In the genomic region with DNA sequence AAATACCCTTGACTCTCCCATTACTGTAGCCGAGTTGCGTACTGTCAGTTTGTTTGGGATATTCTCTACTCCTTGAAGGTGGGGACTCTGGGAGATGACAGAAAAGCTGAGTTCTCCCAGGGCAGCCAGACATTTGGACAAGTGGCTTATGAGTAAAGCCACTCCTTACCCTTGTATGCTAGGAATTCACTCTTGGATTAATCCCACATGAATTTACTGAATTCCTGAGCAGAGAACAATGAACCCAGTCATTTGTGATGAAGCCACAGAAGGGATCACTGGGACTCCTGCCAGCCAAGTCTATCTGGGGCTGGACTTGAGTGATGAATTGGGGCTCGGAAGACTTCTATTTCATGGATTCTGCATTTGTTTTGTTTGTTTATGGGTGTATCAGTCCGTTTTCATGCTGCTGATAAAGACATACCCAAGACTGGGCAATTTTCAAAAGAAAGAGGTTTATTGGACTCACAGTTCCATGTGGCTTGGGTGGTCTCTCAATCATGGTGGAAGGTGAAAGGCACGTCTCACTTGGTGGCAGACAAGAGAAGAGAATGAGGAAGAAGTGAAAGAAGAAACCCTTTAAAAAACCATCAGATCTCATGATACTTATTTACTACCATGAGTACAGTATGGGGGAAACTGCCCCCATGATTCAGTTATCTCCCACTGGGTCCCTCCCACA, we compare ENCODE assay signal across 1 cellular context.
TF ChIP-seq lines count a peak whose summit lies in the region.

No MANE protein-coding gene starts in this region.

TF ChIP-seq in Ishikawa, 13 proteins besides CTCF, POLR2A, EP300 and RAD21:
- TF ChIP-seq TEAD4 (IDR thresholded peaks at IDR 0.05) = peak; percentile 100
- TF ChIP-seq TAF1 (IDR thresholded peaks at IDR 0.05; ENCODE audit: low read depth) = no peak; the same call in 1 of the 2 replicates
- no peak for TF ChIP-seq EGR1 (IDR thresholded peaks at IDR 0.05)
- TF ChIP-seq CEBPB (IDR thresholded peaks at IDR 0.05) = peak; percentile 64
- TF ChIP-seq FOXM1 (IDR thresholded peaks at IDR 0.05; ENCODE audit: borderline replicate concordance, low read depth) = peak; percentile 96
- TF ChIP-seq CREB1 (IDR thresholded peaks at IDR 0.05; ENCODE audit: low read depth) = no peak
- 0 out of 2 replicates have a peak, but pooled peaks have one; percentile 30 for TF ChIP-seq ZBTB7A (IDR thresholded peaks at IDR 0.05; ENCODE audit: low read depth)
- TF ChIP-seq, protein P1, sequence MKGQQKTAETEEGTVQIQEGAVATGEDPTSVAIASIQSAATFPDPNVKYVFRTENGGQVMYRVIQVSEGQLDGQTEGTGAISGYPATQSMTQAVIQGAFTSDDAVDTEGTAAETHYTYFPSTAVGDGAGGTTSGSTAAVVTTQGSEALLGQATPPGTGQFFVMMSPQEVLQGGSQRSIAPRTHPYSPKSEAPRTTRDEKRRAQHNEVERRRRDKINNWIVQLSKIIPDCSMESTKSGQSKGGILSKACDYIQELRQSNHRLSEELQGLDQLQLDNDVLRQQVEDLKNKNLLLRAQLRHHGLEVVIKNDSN (IDR thresholded peaks at IDR 0.05) = no peak
- peak; percentile 99 for TF ChIP-seq NFIC (IDR thresholded peaks at IDR 0.05)
- TF ChIP-seq TCF12 (IDR thresholded peaks at IDR 0.05; ENCODE audit: low read depth) = peak; percentile 98
- TF ChIP-seq, protein P2, sequence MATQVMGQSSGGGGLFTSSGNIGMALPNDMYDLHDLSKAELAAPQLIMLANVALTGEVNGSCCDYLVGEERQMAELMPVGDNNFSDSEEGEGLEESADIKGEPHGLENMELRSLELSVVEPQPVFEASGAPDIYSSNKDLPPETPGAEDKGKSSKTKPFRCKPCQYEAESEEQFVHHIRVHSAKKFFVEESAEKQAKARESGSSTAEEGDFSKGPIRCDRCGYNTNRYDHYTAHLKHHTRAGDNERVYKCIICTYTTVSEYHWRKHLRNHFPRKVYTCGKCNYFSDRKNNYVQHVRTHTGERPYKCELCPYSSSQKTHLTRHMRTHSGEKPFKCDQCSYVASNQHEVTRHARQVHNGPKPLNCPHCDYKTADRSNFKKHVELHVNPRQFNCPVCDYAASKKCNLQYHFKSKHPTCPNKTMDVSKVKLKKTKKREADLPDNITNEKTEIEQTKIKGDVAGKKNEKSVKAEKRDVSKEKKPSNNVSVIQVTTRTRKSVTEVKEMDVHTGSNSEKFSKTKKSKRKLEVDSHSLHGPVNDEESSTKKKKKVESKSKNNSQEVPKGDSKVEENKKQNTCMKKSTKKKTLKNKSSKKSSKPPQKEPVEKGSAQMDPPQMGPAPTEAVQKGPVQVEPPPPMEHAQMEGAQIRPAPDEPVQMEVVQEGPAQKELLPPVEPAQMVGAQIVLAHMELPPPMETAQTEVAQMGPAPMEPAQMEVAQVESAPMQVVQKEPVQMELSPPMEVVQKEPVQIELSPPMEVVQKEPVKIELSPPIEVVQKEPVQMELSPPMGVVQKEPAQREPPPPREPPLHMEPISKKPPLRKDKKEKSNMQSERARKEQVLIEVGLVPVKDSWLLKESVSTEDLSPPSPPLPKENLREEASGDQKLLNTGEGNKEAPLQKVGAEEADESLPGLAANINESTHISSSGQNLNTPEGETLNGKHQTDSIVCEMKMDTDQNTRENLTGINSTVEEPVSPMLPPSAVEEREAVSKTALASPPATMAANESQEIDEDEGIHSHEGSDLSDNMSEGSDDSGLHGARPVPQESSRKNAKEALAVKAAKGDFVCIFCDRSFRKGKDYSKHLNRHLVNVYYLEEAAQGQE (IDR thresholded peaks at IDR 0.05; ENCODE audit: low read depth) = no peak
- no peak for TF ChIP-seq YY1 (IDR thresholded peaks at IDR 0.05; ENCODE audit: low read depth)
- TF ChIP-seq, protein P3, sequence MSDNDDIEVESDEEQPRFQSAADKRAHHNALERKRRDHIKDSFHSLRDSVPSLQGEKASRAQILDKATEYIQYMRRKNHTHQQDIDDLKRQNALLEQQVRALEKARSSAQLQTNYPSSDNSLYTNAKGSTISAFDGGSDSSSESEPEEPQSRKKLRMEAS (IDR thresholded peaks at IDR 0.05) = peak; percentile 53
